Comparison of ENCODE assay signal across 1 cellular context in genomic region chr16:2190002-2190658, GRCh38.
A peak's percentile ranks its signal among the peaks of the same experiment; 100 is the strongest.
TF ChIP-seq lines count a peak whose summit lies in the region.

No MANE protein-coding gene starts in this region.

TF ChIP-seq in HepG2, 621 proteins besides CTCF, POLR2A, EP300 and RAD21 (continues in another document):
- TF ChIP-seq SATB2 (CRISPR knock-in tag; IDR thresholded peaks at IDR 0.05) (no peak), ATF5 (CRISPR knock-in tag; IDR thresholded peaks at IDR 0.05; ENCODE audit: low read depth) (no peak), MXD1 (CRISPR knock-in tag; IDR thresholded peaks at IDR 0.05) (peak; percentile 11; the same call in 1 of the 2 replicates), MYC (CRISPR knock-in tag; IDR thresholded peaks at IDR 0.05; ENCODE audit: borderline replicate concordance) (peak; percentile 67; the same call in 1 of the 2 replicates), BORCS8-MEF2B (CRISPR knock-in tag; IDR thresholded peaks at IDR 0.05) (peak; percentile 80), RARA (CRISPR knock-in tag; IDR thresholded peaks at IDR 0.05) (0 out of 2 replicates have a peak, but pooled peaks have one; percentile 25), UBTF (CRISPR knock-in tag; IDR thresholded peaks at IDR 0.05) (peak; percentile 56; the same call in 1 of the 2 replicates), SOX13 (IDR thresholded peaks at IDR 0.05) (no peak), SOX13 (CRISPR knock-in tag; conservative IDR thresholded peaks at IDR 0.05 in 1 of 2, IDR thresholded peaks at IDR 0.05 in 1 of 2) (peak in 1 of 2 experiments; percentile 12; a peak in 1 of 4 replicates), ONECUT2 (CRISPR knock-in tag; IDR thresholded peaks at IDR 0.05) (no peak), SPEN (CRISPR knock-in tag; IDR thresholded peaks at IDR 0.05; ENCODE audit: low read depth) (peak; percentile 61; the same call in 1 of the 2 replicates), PAXIP1 (CRISPR knock-in tag; conservative IDR thresholded peaks at IDR 0.05) (peak; percentile 49), ZNF678 (CRISPR knock-in tag; IDR thresholded peaks at IDR 0.05) (peak; percentile 49; the same call in 1 of the 2 replicates), TMF1 (CRISPR knock-in tag; IDR thresholded peaks at IDR 0.05; ENCODE audit: low read depth) (0 out of 2 replicates have a peak, but pooled peaks have one; percentile 50), RNF2 (conservative IDR thresholded peaks at IDR 0.05; ENCODE audit: low read depth) (0 out of 2 replicates have a peak, but pooled peaks have one; percentile 49), ZNF724P (CRISPR knock-in tag; IDR thresholded peaks at IDR 0.05; ENCODE audit: borderline replicate concordance) (0 out of 2 replicates have a peak, but pooled peaks have one; percentile 33), ZNF883 (CRISPR knock-in tag; IDR thresholded peaks at IDR 0.05; ENCODE audit: not compliant biosample characterization) (peak; percentile 11), HNRNPL (IDR thresholded peaks at IDR 0.05; ENCODE audit: low read depth, low read length) (peak; percentile 29; the same call in 1 of the 2 replicates), ZKSCAN1 (IDR thresholded peaks at IDR 0.05; ENCODE audit: low read length) (no peak), MEIS1 (CRISPR knock-in tag; IDR thresholded peaks at IDR 0.05; ENCODE audit: borderline replicate concordance) (peak; percentile 34; the same call in 1 of the 2 replicates), SNAPC2 (CRISPR knock-in tag; IDR thresholded peaks at IDR 0.05) (no peak), CREB1 (IDR thresholded peaks at IDR 0.05) (no peak), CREB1 (CRISPR knock-in tag; IDR thresholded peaks at IDR 0.05) (no peak), ZNF691 (CRISPR knock-in tag; IDR thresholded peaks at IDR 0.05; ENCODE audit: borderline replicate concordance, low read depth) (peak; percentile 41; the same call in 1 of the 2 replicates), HIC2 (CRISPR knock-in tag; IDR thresholded peaks at IDR 0.05; ENCODE audit: low read depth) (no peak), ZNF383 (CRISPR knock-in tag; IDR thresholded peaks at IDR 0.05; ENCODE audit: borderline replicate concordance) (no peak), ZNF205 (CRISPR knock-in tag; IDR thresholded peaks at IDR 0.05) (no peak), BHLHE40 (IDR thresholded peaks at IDR 0.05; ENCODE audit: low read length) (peak; percentile 94), ZNF276 (CRISPR knock-in tag; IDR thresholded peaks at IDR 0.05; ENCODE audit: low read depth) (peak; percentile 47; the same call in 1 of the 2 replicates), ZNF687 (CRISPR knock-in tag; IDR thresholded peaks at IDR 0.05) (peak; percentile 93), CSRNP1 (CRISPR knock-in tag; IDR thresholded peaks at IDR 0.05) (no peak), MAX (IDR thresholded peaks at IDR 0.05) (peak; percentile 90), IRF9 (CRISPR knock-in tag; IDR thresholded peaks at IDR 0.05; ENCODE audit: borderline replicate concordance) (peak; percentile 72; the same call in 1 of the 2 replicates), ZGPAT (CRISPR knock-in tag; IDR thresholded peaks at IDR 0.05) (peak; percentile 32; the same call in 1 of the 2 replicates)
